ENCODE assay signal across 11 cellular contexts in genomic region chr6:151847064-151847463, GRCh38. TPM values are rescaled to one million over a fixed set of nuclear protein-coding genes. Genes with fewer than 3 reads are reported as not detected.
DNase-seq lines count a peak whose midpoint lies in the region; ATAC-seq and TF ChIP-seq lines count a peak whose summit lies in the region.
"Had no signal": no experiment of that assay in that cellular context is flagged by ENCODE, and none has a peak within 500 bp of the region (broad histone marks: within the 10 kb centered on the region; RNA-seq: fewer than 3 reads in every experiment).

No MANE protein-coding gene starts in this region.

- H2AFZ ChIP-seq in Karpas-422 (ENCODE audit: low read length): no peak overlapping the region

- H3K36me3 ChIP-seq in Karpas-422 (ENCODE audit: insufficient read depth, low read length): 0 out of 2 replicates have a peak, but pooled peaks cover 4% of the 10 kb centered on the region
- H3K36me3 ChIP-seq: SJSA1 had no signal

- H3K9ac ChIP-seq in Karpas-422 (ENCODE audit: low read length): no peak overlapping the region

- no peaks in the 10 kb centered on the region for H3K27me3 ChIP-seq in Karpas-422 (ENCODE audit: low read length)
- H3K27me3 ChIP-seq: SJSA1 had no signal

- no peak overlapping the region for H3K4me3 ChIP-seq in Karpas-422 (ENCODE audit: low read length)
- no peak overlapping the region for H3K4me3 ChIP-seq in astrocyte of the spinal cord (ENCODE audit: low read depth, low read length)
- H3K4me3 ChIP-seq: SJSA1 had no signal

- no peak overlapping the region for H3K27ac ChIP-seq in Karpas-422 (ENCODE audit: low read length)
- H3K27ac ChIP-seq: SJSA1 had no signal

- no peak for ATAC-seq in GM21786 (IDR thresholded peaks at IDR 0.05; ENCODE audit: unreplicated experiment)
- no peak for ATAC-seq in GM18511 (IDR thresholded peaks at IDR 0.05; ENCODE audit: unreplicated experiment)

- CTCF ChIA-PET in GM10248 (lab: Yijun Ruan, JAX): interaction anchor here (1.1 kb wide), 1 partner anchor 10 kb away, joined by 4 read pairs; no protein-coding TSS in a partner anchor

- POLR2A ChIA-PET in GM10248 (lab: Yijun Ruan, JAX): no interaction called here

- no peak overlapping the region for H3K4me2 ChIP-seq in Karpas-422 (ENCODE audit: low read depth, low read length, poor library complexity, severe bottlenecking)

- TF ChIP-seq CTCF in astrocyte of the spinal cord (IDR thresholded peaks at IDR 0.05; ENCODE audit: low read depth, low read length): no peak
- no peak for TF ChIP-seq CTCF in GM10248 (IDR thresholded peaks at IDR 0.05; ENCODE audit: control extremely low read depth, extremely low read depth, low read depth, missing control alignments)

- in situ Hi-C loops in astrocyte of the spinal cord (cut with HindIII; ENCODE audit: low sequenced_read_pairs): no loop called here

- no peaks in the 10 kb centered on the region for H3K9me3 ChIP-seq in Karpas-422 (ENCODE audit: low read length)
- H3K9me3 ChIP-seq: SJSA1 had no signal

- H3K9me2 ChIP-seq in Karpas-422 (replicated peaks; ENCODE audit: insufficient read depth, low read length): no peaks in the 10 kb centered on the region

- peak; percentile 32 for DNase-seq in ELF-1 (ENCODE audit: low read depth, low spot score)
- peak; percentile 83 for DNase-seq in Karpas-422
- DNase-seq in astrocyte of the spinal cord (ENCODE audit: low read depth, low spot score): peak; percentile 54
- DNase-seq in left kidney (ENCODE audit: low read depth, low spot score): peak; percentile 88
- DNase-seq in GM10248 (ENCODE audit: extremely low spot score): no peak
- DNase-seq in activated CD4-positive, alpha-beta T cell treated with anti-CD3 and anti-CD28 coated beads, Interleukin-2, amount 50 U/mL, for 1 hour: no peak
- DNase-seq: retina; stimulated activated naive CD4-positive, alpha-beta T cell treated with Interleukin-2 at 50 U/mL for 16 hours had no signal

- H3K4me1 ChIP-seq in Karpas-422 (ENCODE audit: low read length): no peaks in the 10 kb centered on the region
- H3K4me1 ChIP-seq: SJSA1 had no signal

- H3K79me2 ChIP-seq in Karpas-422 (ENCODE audit: low read length): no peaks in the 10 kb centered on the region

- no peaks in the 10 kb centered on the region for H4K20me1 ChIP-seq in Karpas-422 (ENCODE audit: insufficient read depth, low read depth, low read length)

RNA-seq across cellular contexts. Expression of gene ESR1, which starts 39.6 kb away (rescaled TPM):
- 4.1 and 5.4 TPM in 2 replicates for total RNA-seq in Karpas-422 (2014; rRNA removed; shearing (Covaris generic); ENCODE audit: low replicate concordance)
- total RNA-seq: SJSA1 had no signal

Comparison
In these comparisons a context has a peak if more than half of its experiments do, and no peak if none do; other contexts are left out.
1. DNase-seq: peak in ELF-1 (single experiment), Karpas-422 (single experiment), astrocyte of the spinal cord (single experiment) and left kidney (single experiment); none in GM10248 (single experiment) and activated CD4-positive, alpha-beta T cell treated with anti-CD3 and anti-CD28 coated beads, Interleukin-2, amount 50 U/mL, for 1 hour (single experiment).